Comparison of ENCODE assay signal across 7 cellular contexts in the genomic region with DNA sequence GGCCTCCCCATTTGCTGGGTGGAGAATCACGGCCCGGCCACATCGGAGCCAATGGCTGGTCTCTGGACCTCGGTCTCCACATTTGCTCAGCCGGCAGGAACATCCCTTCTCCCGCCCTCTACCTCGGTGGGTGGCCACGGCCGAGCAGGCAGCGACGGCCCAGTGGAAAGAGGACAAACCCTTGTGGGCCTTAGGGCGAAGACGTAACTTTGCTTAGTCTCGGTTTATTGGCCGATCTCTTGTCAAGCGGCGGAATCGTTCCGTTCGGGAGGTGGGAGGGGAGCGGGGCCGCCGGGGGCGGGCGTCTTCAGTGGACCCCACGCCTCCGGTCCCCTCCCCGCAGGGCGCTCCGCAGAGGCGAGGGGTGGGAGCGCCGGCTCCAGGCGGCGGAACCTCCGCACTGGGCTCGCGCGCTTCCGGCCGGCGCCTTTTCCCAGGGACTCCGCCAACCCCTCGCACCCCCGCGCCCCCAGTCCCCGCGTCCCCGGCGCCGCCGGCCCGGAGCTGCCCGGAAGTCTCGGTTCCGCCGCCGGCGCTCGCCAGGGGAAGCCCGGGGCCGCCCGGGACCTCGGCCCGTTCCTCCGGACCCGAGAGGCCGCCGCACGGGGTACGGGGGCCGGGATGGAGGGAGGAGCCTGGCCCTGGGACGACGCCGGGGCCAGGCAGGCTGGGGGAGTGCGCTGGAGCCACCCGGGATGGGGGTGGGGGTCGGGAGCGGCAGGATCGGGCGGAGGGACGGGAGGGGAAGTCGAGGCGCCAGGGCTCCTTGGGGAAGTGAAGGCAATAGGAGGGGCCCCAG. TPM values are rescaled to one million over a fixed set of nuclear protein-coding genes. Genes with fewer than 3 reads are reported as not detected.
A peak's percentile ranks its signal among the peaks of the same experiment; 100 is the strongest.
DNase-seq lines count a peak whose midpoint lies in the region; TF ChIP-seq lines count a peak whose summit lies in the region.

A gene with protein sequence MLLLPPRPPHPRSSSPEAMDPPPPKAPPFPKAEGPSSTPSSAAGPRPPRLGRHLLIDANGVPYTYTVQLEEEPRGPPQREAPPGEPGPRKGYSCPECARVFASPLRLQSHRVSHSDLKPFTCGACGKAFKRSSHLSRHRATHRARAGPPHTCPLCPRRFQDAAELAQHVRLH (plus strand): TSS at position 426 of the 799 bp plus-strand sequence. CDS start 1,507 bp downstream, outside the sequence.

- intact Hi-C loops in head of caudate nucleus (cut with DNase I) = no loop called here
- intact Hi-C loops in vagina (cut with DNase I) = no loop called here

- in situ Hi-C loops in SK-MEL-5 (cut with HindIII; ENCODE audit: low pct_unique_long_range_greater_than_20kb, low sequenced_read_pairs) = no loop called here

- H3K9me3 ChIP-seq in adipocyte (ENCODE audit: control insufficient read depth, low read length) = no peaks in the 10 kb centered on the region
- no peaks in the 10 kb centered on the region for H3K9me3 ChIP-seq in vagina

- peak within 1 kb of the TSS; percentile 97 for H3K27ac ChIP-seq in vagina

- no peak for TF ChIP-seq POLR2A in vagina (IDR thresholded peaks at IDR 0.05)

- DNase-seq in GM12864 (ENCODE audit: low read depth) (no peak), HT1080 (ENCODE audit: low read depth) (peak; percentile 60), SK-MEL-5 (ENCODE audit: low read depth, low spot score) (peak; percentile 51), adipocyte (ENCODE audit: low read depth) (peak; percentile 85), head of caudate nucleus (peak in 38 of 42 donors; percentile 54 to 88 (median 73)), occipital lobe (lab: John Stamatoyannopoulos, UW) (peak; percentile 43), vagina (ENCODE audit: extremely low spot score in 2 of 2) (no peak)

- H3K27me3 ChIP-seq in adipocyte (replicated peaks; ENCODE audit: control insufficient read depth, insufficient read depth, low read length) (no peaks in the 10 kb centered on the region), vagina (no peaks in the 10 kb centered on the region)

- H3K36me3 ChIP-seq in adipocyte (ENCODE audit: control insufficient read depth, insufficient read depth, low read length, severe bottlenecking) = peaks cover 16% of the 10 kb centered on the region
- peaks cover 0 to 10% of the 10 kb centered on the region in 2 donors for H3K36me3 ChIP-seq in vagina

- peak within 1 kb of the TSS; percentile 91 for H3K9ac ChIP-seq in adipocyte (ENCODE audit: low read length)

- peaks cover 61% of the 10 kb centered on the region for H3K4me1 ChIP-seq in adipocyte (ENCODE audit: control insufficient read depth, insufficient read depth, low read length)
- H3K4me1 ChIP-seq in vagina = peaks cover 74% of the 10 kb centered on the region

- H3K4me3 ChIP-seq in GM12864 (ENCODE audit: low read depth, low read length) = peak within 1 kb of the TSS; percentile 71
- H3K4me3 ChIP-seq in adipocyte (ENCODE audit: low read length) = peak within 1 kb of the TSS; percentile 92
- peak within 1 kb of the TSS; percentile 57 to 83 for H3K4me3 ChIP-seq in vagina

- TF ChIP-seq CTCF in GM12864 (IDR thresholded peaks at IDR 0.05; ENCODE audit: low read depth, low read length, missing control alignments) (no peak), vagina (IDR thresholded peaks at IDR 0.05) (peak in 1 of 3 experiments; percentile 11)

RNA-seq across cellular contexts. Expression of the gene that starts here (rescaled TPM):
- 16.5 and 55.3 TPM in 2 replicates for total RNA-seq in HT1080 (2014; rRNA removed; shearing (Covaris generic))
- 62.7 and 69.2 TPM in 2 replicates for polyA plus RNA-seq in HT1080 (2015; cell fraction: cytosol; rRNA removed)
- 34.6 and 36.2 TPM in 2 replicates for polyA plus RNA-seq in HT1080 (2015; cell fraction: nucleus; rRNA removed)
- 2.8 and 4.0 TPM in 2 replicates for total RNA-seq in SK-MEL-5 (2014; rRNA removed; shearing (Covaris generic))
- 7.0 and 9.4 TPM in 2 replicates for polyA plus RNA-seq in SK-MEL-5 (2015; cell fraction: cytosol; rRNA removed)
- polyA plus RNA-seq in SK-MEL-5 (2015; cell fraction: nucleus; rRNA removed) = 37.4 and 40.0 TPM in 2 replicates
- total RNA-seq in occipital lobe (4.8 TPM), vagina (30.9 TPM)

Comparison
In these comparisons a context has a peak if more than half of its experiments do, and no peak if none do; other contexts are left out.
1. DNase-seq: peak in HT1080 (single experiment), SK-MEL-5 (single experiment), adipocyte (single experiment), head of caudate nucleus (38 of 42) and occipital lobe (single experiment); none in GM12864 (single experiment) and vagina (0 of 2).
2. Peak in every context shown above with its lines, with median percentiles within 50 percentile points of each other: H3K4me3 ChIP-seq.